Comparison of ENCODE assay signal across 10 cellular contexts in the genomic region with DNA sequence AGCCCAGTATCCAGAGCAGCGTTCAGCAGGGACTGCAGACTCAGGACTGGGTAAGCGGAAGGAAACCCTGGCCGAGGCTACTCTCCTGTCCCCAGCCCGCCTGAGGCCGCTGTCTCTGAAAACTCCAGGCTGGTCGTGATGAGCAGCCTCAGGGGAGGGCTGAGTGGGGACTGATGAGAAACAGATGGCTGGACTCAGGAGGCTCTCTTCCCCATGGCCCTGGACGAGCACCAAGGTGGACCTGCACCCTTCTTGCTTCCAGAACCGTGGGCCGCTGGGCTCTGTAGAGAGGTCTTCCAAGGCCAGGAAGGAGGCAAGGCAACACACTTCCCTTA. TPM values are rescaled to one million over a fixed set of nuclear protein-coding genes. Genes with fewer than 3 reads are reported as not detected.
DNase-seq lines count a peak whose midpoint lies in the region; FAIRE-seq and TF ChIP-seq lines count a peak whose summit lies in the region.
"Had no signal": no experiment of that assay in that cellular context is flagged by ENCODE, and none has a peak within 500 bp of the region (broad histone marks: within the 10 kb centered on the region; RNA-seq: fewer than 3 reads in every experiment).

No MANE protein-coding gene starts in this region.

- H3K36me3 Mint-ChIP-seq in T-helper 2 cell treated with Interferon-gamma antibody and Interleukin-4, amounts not matched to agents 5 μg/mL and 100 μg/mL, for 36 hours (ENCODE audit: low read depth), result peaks cover 35% of the 10 kb centered on the region
- H3K36me3 Mint-ChIP-seq in activated naive CD8-positive, alpha-beta T cell treated with anti-CD3 and anti-CD28 coated beads for 36 hours, result peaks cover 45% of the 10 kb centered on the region

- H3K9ac ChIP-seq in kidney (ENCODE audit: low read length in 2 of 2) (no peak overlapping the region), subcutaneous abdominal adipose tissue (ENCODE audit: low read length in 5 of 5) (peak overlapping the region in 1 of 5 donors; percentile 88)

- no peak for TF ChIP-seq CTCF in kidney (IDR thresholded peaks at IDR 0.05; ENCODE audit: borderline replicate concordance, extremely low read depth, insufficient read depth)
- TF ChIP-seq CTCF in D721Med (IDR thresholded peaks at IDR 0.05; ENCODE audit: insufficient read depth, missing control alignments), result no peak

- peak overlapping the region; percentile 93 for H3K4me3 Mint-ChIP-seq in T-helper 2 cell treated with Interferon-gamma antibody and Interleukin-4, amounts not matched to agents 5 μg/mL and 100 μg/mL, for 36 hours
- peak overlapping the region; percentile 93 for H3K4me3 Mint-ChIP-seq in activated naive CD8-positive, alpha-beta T cell treated with anti-CD3 and anti-CD28 coated beads for 36 hours

- no peaks in the 10 kb centered on the region for H3K36me3 ChIP-seq in kidney (ENCODE audit: control insufficient read depth in 1 of 2, insufficient read depth in 2 of 2, low read length in 2 of 2)
- peaks cover 0 to 17% (median 16%) of the 10 kb centered on the region in 5 donors for H3K36me3 ChIP-seq in subcutaneous abdominal adipose tissue (ENCODE audit: control insufficient read depth in 5 of 5, insufficient read depth in 5 of 5, low read length in 5 of 5)

- H3K4me1 ChIP-seq in kidney (ENCODE audit: control insufficient read depth in 1 of 2, insufficient read depth in 1 of 2, low read depth in 1 of 2, low read length in 2 of 2) (peaks cover 5 to 13% of the 10 kb centered on the region in 2 donors), subcutaneous abdominal adipose tissue (ENCODE audit: control insufficient read depth in 5 of 5, insufficient read depth in 5 of 5, low read length in 5 of 5) (peaks cover 0 to 32% (median 20%) of the 10 kb centered on the region in 5 donors)

- H3K27ac Mint-ChIP-seq in T-helper 2 cell treated with Interferon-gamma antibody and Interleukin-4, amounts not matched to agents 5 μg/mL and 100 μg/mL, for 36 hours, result peak overlapping the region; percentile 90
- peak overlapping the region; percentile 95 for H3K27ac Mint-ChIP-seq in activated naive CD8-positive, alpha-beta T cell treated with anti-CD3 and anti-CD28 coated beads for 36 hours

- H3K4me3 ChIP-seq in kidney (ENCODE audit: low read length in 2 of 2) (peak overlapping the region in 1 of 2 donors; percentile 79), subcutaneous abdominal adipose tissue (ENCODE audit: low read depth in 1 of 5, low read length in 5 of 5) (peak overlapping the region; percentile 19 to 90 (median 77))

- peaks cover 11% of the 10 kb centered on the region for H3K9me3 Mint-ChIP-seq in T-helper 2 cell treated with Interferon-gamma antibody and Interleukin-4, amounts not matched to agents 5 μg/mL and 100 μg/mL, for 36 hours
- peaks cover 16% of the 10 kb centered on the region for H3K9me3 Mint-ChIP-seq in activated naive CD8-positive, alpha-beta T cell treated with anti-CD3 and anti-CD28 coated beads for 36 hours

- DNase-seq in T-helper 2 cell treated with Interferon-gamma antibody and Interleukin-4, amounts not matched to agents 5 μg/mL and 100 μg/mL, for 36 hours (ENCODE audit: low spot score), result no peak
- DNase-seq in T-helper 2 cell (no peak), kidney (peak; percentile 68), amygdala (lab: John Stamatoyannopoulos, UW) (no peak), D721Med (ENCODE audit: insufficient read length, low spot score) (no peak), AG08396 (ENCODE audit: low spot score) (no peak)
- DNase-seq in activated naive CD8-positive, alpha-beta T cell treated with anti-CD3 and anti-CD28 coated beads for 36 hours, result no peak

- FAIRE-seq in kidney (lab: Jason Lieb, UNC) (no peak), D721Med (lab: Jason Lieb, UNC) (no peak)
- FAIRE-seq: islet of Langerhans had no signal

- peaks cover 11% of the 10 kb centered on the region for H3K4me1 Mint-ChIP-seq in T-helper 2 cell treated with Interferon-gamma antibody and Interleukin-4, amounts not matched to agents 5 μg/mL and 100 μg/mL, for 36 hours (ENCODE audit: low read depth)
- peaks cover 23% of the 10 kb centered on the region for H3K4me1 Mint-ChIP-seq in activated naive CD8-positive, alpha-beta T cell treated with anti-CD3 and anti-CD28 coated beads for 36 hours

- H3K27me3 ChIP-seq in subcutaneous abdominal adipose tissue (ENCODE audit: control insufficient read depth in 5 of 5, insufficient read depth in 4 of 5, low read length in 5 of 5), result no peaks in the 10 kb centered on the region

- H3K27ac ChIP-seq in kidney (ENCODE audit: low read depth in 2 of 2, low read length in 2 of 2) (no peak overlapping the region), subcutaneous abdominal adipose tissue (ENCODE audit: low read depth, low read length) (no peak overlapping the region)

- no peaks in the 10 kb centered on the region for H3K27me3 Mint-ChIP-seq in T-helper 2 cell treated with Interferon-gamma antibody and Interleukin-4, amounts not matched to agents 5 μg/mL and 100 μg/mL, for 36 hours (ENCODE audit: low read depth)
- no peaks in the 10 kb centered on the region for H3K27me3 Mint-ChIP-seq in activated naive CD8-positive, alpha-beta T cell treated with anti-CD3 and anti-CD28 coated beads for 36 hours

- H3K9me3 ChIP-seq in kidney (ENCODE audit: control insufficient read depth in 1 of 2, low read length in 2 of 2) (peaks cover 0 to 7% of the 10 kb centered on the region in 2 donors), subcutaneous abdominal adipose tissue (ENCODE audit: control insufficient read depth in 5 of 5, low read length in 5 of 5) (peaks cover 0 to 29% (median 16%) of the 10 kb centered on the region in 5 donors)

- intact Hi-C loops in kidney (cut with DNase I), result no loop called here

RNA-seq across cellular contexts. Expression of a gene that starts 1.1 kb away (rescaled TPM):
- 1 to 10 TPM in 1 of 2 experiments, under 1 TPM in 1; 0.56 to 2.1 TPM for total RNA-seq in activated naive CD8-positive, alpha-beta T cell treated with anti-CD3 and anti-CD28 coated beads for 36 hours
- 3.3 TPM for total RNA-seq in kidney
- 1.5 TPM for polyA plus RNA-seq in kidney (ENCODE audit: insufficient read depth, low read depth, low replicate concordance)
- total RNA-seq: A172 had no signal

RNA-seq across cellular contexts. Expression of a gene that starts 20.2 kb away (rescaled TPM):
- 100 to 1,000 TPM; 148 to 149 TPM for total RNA-seq in activated naive CD8-positive, alpha-beta T cell treated with anti-CD3 and anti-CD28 coated beads for 36 hours
- total RNA-seq in kidney, result 112 TPM
- 30.4 TPM for polyA plus RNA-seq in kidney (ENCODE audit: insufficient read depth, low read depth, low replicate concordance)
